Comparison of ENCODE assay signal across 1 cellular context in the genomic region with DNA sequence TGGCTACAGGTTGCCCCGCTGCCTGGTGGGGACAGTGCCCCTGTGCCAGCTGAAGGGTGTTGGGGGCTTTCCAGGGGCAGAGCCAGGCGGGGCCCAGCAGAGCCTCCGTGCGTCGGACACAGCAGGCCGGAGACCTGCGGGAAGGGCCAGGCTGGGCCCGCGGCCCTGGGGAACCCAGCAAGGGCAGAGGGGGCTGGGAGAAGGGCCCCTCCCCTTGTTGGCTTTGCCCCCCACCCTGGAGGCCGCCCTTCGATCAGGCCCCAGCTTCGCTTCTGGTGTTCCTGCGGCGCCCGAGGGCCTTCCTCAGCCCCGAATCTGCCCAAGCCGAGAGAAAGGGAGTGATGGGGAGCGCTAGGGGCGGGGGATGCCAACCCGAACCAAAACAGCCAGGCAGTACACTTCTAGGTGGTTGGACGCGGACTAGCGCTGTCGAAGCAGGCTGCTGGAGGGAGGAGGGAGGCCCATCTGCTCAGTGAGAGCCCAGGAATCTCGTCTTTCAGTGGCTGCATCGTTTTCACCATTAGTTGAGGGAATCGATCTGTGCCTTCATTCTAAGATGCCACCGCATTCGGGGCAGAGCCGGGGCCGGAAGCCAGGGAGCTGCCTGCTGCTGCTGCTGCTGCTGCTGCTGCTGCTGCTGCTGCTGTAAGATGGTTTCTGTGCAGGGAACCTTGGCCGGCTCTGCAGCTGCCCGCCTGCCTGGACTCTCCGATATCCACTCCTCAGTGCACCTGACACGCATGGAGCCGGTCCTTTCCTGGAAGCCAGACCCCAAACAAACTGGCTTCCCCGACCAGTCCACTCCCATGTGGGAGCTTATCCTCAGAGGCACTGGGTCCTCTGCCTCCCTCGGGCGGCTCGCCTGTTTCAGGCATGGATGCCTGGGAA.
TF ChIP-seq lines count a peak whose summit lies in the region.

No MANE protein-coding gene starts in this region.

TF ChIP-seq in GM23338, 12 proteins besides CTCF, POLR2A, EP300 and RAD21 (continued from another document):
- TF ChIP-seq, protein P1, sequence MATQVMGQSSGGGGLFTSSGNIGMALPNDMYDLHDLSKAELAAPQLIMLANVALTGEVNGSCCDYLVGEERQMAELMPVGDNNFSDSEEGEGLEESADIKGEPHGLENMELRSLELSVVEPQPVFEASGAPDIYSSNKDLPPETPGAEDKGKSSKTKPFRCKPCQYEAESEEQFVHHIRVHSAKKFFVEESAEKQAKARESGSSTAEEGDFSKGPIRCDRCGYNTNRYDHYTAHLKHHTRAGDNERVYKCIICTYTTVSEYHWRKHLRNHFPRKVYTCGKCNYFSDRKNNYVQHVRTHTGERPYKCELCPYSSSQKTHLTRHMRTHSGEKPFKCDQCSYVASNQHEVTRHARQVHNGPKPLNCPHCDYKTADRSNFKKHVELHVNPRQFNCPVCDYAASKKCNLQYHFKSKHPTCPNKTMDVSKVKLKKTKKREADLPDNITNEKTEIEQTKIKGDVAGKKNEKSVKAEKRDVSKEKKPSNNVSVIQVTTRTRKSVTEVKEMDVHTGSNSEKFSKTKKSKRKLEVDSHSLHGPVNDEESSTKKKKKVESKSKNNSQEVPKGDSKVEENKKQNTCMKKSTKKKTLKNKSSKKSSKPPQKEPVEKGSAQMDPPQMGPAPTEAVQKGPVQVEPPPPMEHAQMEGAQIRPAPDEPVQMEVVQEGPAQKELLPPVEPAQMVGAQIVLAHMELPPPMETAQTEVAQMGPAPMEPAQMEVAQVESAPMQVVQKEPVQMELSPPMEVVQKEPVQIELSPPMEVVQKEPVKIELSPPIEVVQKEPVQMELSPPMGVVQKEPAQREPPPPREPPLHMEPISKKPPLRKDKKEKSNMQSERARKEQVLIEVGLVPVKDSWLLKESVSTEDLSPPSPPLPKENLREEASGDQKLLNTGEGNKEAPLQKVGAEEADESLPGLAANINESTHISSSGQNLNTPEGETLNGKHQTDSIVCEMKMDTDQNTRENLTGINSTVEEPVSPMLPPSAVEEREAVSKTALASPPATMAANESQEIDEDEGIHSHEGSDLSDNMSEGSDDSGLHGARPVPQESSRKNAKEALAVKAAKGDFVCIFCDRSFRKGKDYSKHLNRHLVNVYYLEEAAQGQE (IDR thresholded peaks at IDR 0.05; ENCODE audit: unreplicated experiment): no peak
